1 cellular context compared by ENCODE assay signal in the genomic region with DNA sequence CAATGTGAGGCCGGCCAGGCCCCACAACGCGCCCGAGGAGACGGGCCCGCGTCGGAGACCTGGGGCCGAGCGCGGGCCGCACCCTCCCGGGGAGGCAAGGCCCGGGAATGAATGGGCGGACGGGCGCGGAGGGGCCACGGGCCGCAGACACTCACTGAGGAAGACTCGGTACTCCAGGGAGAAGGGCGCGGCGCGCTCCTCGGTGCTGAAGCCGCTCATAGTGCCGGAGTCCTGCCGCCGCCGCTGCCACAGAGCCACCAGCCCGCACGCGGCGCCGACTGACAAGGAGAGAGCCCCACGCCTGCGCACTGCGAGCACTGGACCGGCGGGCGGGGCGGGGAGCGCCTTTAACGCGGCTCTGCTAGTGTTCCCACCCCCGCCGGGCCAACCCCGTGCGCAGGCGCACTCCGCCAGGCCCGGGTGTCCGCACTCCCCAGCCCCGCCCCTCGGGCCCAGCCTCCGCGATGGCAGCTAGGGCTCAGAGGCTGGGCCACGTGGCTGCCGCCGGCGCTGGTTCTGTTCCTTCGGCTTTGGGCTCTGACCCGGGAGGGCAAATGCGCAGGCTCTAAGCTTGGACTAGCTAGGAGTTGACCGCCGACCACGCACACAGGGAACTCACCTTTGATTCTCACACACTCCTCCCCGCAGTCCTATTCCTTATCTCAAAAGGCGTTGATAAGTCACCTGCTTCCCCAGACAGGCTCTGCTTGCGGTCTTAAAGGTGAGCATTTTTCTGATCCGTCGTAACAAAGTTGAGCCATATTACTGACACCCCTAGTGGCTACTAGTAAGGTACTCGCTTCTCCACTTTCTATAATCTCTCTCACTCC.
TF ChIP-seq lines count a peak whose summit lies in the region.

A gene (minus strand): TSS at position 321 of the 830 bp plus-strand sequence. CDS start 102 bp downstream, at position 219.

TF ChIP-seq in K562, 482 proteins besides CTCF, POLR2A, EP300 and RAD21 (continued from another document and continues in another):
- TF ChIP-seq TOE1 (IDR thresholded peaks at IDR 0.05; ENCODE audit: borderline replicate concordance) (peak; percentile 78), TOE1 (CRISPR knock-in tag; IDR thresholded peaks at IDR 0.05; ENCODE audit: borderline replicate concordance, low read depth) (no peak), ILF3 (IDR thresholded peaks at IDR 0.05; ENCODE audit: borderline replicate concordance) (no peak), THRAP3 (IDR thresholded peaks at IDR 0.05; ENCODE audit: borderline replicate concordance) (no peak), BRCA1 (IDR thresholded peaks at IDR 0.05) (no peak), BRCA1 (CRISPR knock-in tag; IDR thresholded peaks at IDR 0.05) (no peak), MYBL2 (IDR thresholded peaks at IDR 0.05; ENCODE audit: low read depth) (no peak), MYBL2 (CRISPR knock-in tag; IDR thresholded peaks at IDR 0.05; ENCODE audit: borderline replicate concordance) (no peak), TCF7 (IDR thresholded peaks at IDR 0.05; ENCODE audit: borderline replicate concordance) (no peak; the same call in none of the 2 replicates), KHSRP (IDR thresholded peaks at IDR 0.05) (no peak), NFYB (IDR thresholded peaks at IDR 0.05; ENCODE audit: extremely low read depth, insufficient read length) (no peak), NR1H2 (CRISPR knock-in tag; IDR thresholded peaks at IDR 0.05) (no peak), ZNF77 (CRISPR knock-in tag; IDR thresholded peaks at IDR 0.05) (no peak), FOXM1 (IDR thresholded peaks at IDR 0.05; ENCODE audit: low read depth) (no peak), FOXM1 (CRISPR knock-in tag; IDR thresholded peaks at IDR 0.05; ENCODE audit: low read depth) (peak; percentile 70; the same call in 1 of the 2 replicates), ZNF140 (CRISPR knock-in tag; IDR thresholded peaks at IDR 0.05) (no peak), U2AF2 (optimal IDR thresholded peaks at IDR 0.05; ENCODE audit: low read depth, low read length) (no peak), ZNF436 (CRISPR knock-in tag; IDR thresholded peaks at IDR 0.05) (no peak), ZNF274 (IDR thresholded peaks at IDR 0.05; ENCODE audit: borderline replicate concordance, low read depth, low read length) (no peak), ELF4 (CRISPR knock-in tag; IDR thresholded peaks at IDR 0.05) (peak; percentile 92), JUNB (CRISPR knock-in tag; conservative IDR thresholded peaks at IDR 0.05) (no peak), RAD51 (IDR thresholded peaks at IDR 0.05; ENCODE audit: borderline replicate concordance, low read depth) (peak; percentile 83), TAF1 (IDR thresholded peaks at IDR 0.05; ENCODE audit: control insufficient read depth, extremely low read depth, insufficient read depth, low read length, severe bottlenecking) (peak; percentile 90), HEY1 (CRISPR knock-in tag; IDR thresholded peaks at IDR 0.05; ENCODE audit: borderline replicate concordance) (no peak; the same call in 1 of the 2 replicates), CREM (IDR thresholded peaks at IDR 0.05; ENCODE audit: low read depth) (0 out of 2 replicates have a peak, but pooled peaks have one; percentile 19), BHLHE40 (IDR thresholded peaks at IDR 0.05; ENCODE audit: low read length) (peak; percentile 63), FOSL1 (tag; conservative IDR thresholded peaks at IDR 0.05) (no peak), PURB (CRISPR knock-in tag; IDR thresholded peaks at IDR 0.05; ENCODE audit: low read depth) (no peak), ZNF174 (CRISPR knock-in tag; IDR thresholded peaks at IDR 0.05) (no peak; the same call in 1 of the 2 replicates), ZNF584 (CRISPR knock-in tag; IDR thresholded peaks at IDR 0.05; ENCODE audit: low read depth) (no peak), SREBF1 (IDR thresholded peaks at IDR 0.05; ENCODE audit: borderline replicate concordance, low read depth, low read length) (no peak), HCFC1 (IDR thresholded peaks at IDR 0.05; ENCODE audit: low read depth, low read length) (peak; percentile 7; the same call in 1 of the 2 replicates), MEF2D (tag; conservative IDR thresholded peaks at IDR 0.05; ENCODE audit: low read depth) (peak; percentile 44; the same call in 1 of the 2 replicates)
- TF ChIP-seq, protein P1, sequence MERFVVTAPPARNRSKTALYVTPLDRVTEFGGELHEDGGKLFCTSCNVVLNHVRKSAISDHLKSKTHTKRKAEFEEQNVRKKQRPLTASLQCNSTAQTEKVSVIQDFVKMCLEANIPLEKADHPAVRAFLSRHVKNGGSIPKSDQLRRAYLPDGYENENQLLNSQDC (CRISPR knock-in tag; IDR thresholded peaks at IDR 0.05): no peak
- TF ChIP-seq, protein P2, sequence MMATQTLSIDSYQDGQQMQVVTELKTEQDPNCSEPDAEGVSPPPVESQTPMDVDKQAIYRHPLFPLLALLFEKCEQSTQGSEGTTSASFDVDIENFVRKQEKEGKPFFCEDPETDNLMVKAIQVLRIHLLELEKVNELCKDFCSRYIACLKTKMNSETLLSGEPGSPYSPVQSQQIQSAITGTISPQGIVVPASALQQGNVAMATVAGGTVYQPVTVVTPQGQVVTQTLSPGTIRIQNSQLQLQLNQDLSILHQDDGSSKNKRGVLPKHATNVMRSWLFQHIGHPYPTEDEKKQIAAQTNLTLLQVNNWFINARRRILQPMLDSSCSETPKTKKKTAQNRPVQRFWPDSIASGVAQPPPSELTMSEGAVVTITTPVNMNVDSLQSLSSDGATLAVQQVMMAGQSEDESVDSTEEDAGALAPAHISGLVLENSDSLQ (IDR thresholded peaks at IDR 0.05): peak; percentile 61
- TF ChIP-seq, protein P3, sequence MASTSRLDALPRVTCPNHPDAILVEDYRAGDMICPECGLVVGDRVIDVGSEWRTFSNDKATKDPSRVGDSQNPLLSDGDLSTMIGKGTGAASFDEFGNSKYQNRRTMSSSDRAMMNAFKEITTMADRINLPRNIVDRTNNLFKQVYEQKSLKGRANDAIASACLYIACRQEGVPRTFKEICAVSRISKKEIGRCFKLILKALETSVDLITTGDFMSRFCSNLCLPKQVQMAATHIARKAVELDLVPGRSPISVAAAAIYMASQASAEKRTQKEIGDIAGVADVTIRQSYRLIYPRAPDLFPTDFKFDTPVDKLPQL (IDR thresholded peaks at IDR 0.05; ENCODE audit: extremely low read depth, insufficient read length): no peak
- TF ChIP-seq, protein P4, sequence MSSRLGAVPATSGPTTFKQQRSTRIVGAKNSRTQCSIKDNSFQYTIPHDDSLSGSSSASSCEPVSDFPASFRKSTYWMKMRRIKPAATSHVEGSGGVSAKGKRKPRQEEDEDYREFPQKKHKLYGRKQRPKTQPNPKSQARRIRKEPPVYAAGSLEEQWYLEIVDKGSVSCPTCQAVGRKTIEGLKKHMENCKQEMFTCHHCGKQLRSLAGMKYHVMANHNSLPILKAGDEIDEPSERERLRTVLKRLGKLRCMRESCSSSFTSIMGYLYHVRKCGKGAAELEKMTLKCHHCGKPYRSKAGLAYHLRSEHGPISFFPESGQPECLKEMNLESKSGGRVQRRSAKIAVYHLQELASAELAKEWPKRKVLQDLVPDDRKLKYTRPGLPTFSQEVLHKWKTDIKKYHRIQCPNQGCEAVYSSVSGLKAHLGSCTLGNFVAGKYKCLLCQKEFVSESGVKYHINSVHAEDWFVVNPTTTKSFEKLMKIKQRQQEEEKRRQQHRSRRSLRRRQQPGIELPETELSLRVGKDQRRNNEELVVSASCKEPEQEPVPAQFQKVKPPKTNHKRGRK (tag; IDR thresholded peaks at IDR 0.05): no peak
- TF ChIP-seq, protein P5, sequence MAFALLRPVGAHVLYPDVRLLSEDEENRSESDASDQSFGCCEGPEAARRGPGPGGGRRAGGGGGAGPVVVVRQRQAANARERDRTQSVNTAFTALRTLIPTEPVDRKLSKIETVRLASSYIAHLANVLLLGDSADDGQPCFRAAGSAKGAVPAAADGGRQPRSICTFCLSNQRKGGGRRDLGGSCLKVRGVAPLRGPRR (CRISPR knock-in tag; IDR thresholded peaks at IDR 0.05): no peak
- TF ChIP-seq, protein P6, sequence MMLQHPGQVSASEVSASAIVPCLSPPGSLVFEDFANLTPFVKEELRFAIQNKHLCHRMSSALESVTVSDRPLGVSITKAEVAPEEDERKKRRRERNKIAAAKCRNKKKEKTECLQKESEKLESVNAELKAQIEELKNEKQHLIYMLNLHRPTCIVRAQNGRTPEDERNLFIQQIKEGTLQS (IDR thresholded peaks at IDR 0.05): no peak
- TF ChIP-seq, protein P6 (CRISPR knock-in tag; conservative IDR thresholded peaks at IDR 0.05): 0 out of 2 replicates have a peak, but pooled peaks have one; percentile 20
- TF ChIP-seq, protein P7, sequence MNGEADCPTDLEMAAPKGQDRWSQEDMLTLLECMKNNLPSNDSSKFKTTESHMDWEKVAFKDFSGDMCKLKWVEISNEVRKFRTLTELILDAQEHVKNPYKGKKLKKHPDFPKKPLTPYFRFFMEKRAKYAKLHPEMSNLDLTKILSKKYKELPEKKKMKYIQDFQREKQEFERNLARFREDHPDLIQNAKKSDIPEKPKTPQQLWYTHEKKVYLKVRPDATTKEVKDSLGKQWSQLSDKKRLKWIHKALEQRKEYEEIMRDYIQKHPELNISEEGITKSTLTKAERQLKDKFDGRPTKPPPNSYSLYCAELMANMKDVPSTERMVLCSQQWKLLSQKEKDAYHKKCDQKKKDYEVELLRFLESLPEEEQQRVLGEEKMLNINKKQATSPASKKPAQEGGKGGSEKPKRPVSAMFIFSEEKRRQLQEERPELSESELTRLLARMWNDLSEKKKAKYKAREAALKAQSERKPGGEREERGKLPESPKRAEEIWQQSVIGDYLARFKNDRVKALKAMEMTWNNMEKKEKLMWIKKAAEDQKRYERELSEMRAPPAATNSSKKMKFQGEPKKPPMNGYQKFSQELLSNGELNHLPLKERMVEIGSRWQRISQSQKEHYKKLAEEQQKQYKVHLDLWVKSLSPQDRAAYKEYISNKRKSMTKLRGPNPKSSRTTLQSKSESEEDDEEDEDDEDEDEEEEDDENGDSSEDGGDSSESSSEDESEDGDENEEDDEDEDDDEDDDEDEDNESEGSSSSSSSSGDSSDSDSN (IDR thresholded peaks at IDR 0.05; ENCODE audit: borderline replicate concordance in 1 of 2, low read depth in 2 of 2, low read length in 2 of 2): peak; percentile 57 to 71; a peak in 2 of 4 replicates
- TF ChIP-seq, protein P8, sequence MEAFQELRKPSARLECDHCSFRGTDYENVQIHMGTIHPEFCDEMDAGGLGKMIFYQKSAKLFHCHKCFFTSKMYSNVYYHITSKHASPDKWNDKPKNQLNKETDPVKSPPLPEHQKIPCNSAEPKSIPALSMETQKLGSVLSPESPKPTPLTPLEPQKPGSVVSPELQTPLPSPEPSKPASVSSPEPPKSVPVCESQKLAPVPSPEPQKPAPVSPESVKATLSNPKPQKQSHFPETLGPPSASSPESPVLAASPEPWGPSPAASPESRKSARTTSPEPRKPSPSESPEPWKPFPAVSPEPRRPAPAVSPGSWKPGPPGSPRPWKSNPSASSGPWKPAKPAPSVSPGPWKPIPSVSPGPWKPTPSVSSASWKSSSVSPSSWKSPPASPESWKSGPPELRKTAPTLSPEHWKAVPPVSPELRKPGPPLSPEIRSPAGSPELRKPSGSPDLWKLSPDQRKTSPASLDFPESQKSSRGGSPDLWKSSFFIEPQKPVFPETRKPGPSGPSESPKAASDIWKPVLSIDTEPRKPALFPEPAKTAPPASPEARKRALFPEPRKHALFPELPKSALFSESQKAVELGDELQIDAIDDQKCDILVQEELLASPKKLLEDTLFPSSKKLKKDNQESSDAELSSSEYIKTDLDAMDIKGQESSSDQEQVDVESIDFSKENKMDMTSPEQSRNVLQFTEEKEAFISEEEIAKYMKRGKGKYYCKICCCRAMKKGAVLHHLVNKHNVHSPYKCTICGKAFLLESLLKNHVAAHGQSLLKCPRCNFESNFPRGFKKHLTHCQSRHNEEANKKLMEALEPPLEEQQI (IDR thresholded peaks at IDR 0.05): no peak
- TF ChIP-seq, protein P9, sequence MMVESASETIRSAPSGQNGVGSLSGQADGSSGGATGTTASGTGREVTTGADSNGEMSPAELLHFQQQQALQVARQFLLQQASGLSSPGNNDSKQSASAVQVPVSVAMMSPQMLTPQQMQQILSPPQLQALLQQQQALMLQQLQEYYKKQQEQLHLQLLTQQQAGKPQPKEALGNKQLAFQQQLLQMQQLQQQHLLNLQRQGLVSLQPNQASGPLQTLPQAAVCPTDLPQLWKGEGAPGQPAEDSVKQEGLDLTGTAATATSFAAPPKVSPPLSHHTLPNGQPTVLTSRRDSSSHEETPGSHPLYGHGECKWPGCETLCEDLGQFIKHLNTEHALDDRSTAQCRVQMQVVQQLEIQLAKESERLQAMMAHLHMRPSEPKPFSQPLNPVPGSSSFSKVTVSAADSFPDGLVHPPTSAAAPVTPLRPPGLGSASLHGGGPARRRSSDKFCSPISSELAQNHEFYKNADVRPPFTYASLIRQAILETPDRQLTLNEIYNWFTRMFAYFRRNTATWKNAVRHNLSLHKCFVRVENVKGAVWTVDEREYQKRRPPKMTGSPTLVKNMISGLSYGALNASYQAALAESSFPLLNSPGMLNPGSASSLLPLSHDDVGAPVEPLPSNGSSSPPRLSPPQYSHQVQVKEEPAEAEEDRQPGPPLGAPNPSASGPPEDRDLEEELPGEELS (CRISPR knock-in tag; IDR thresholded peaks at IDR 0.05; ENCODE audit: borderline replicate concordance): 0 out of 2 replicates have a peak, but pooled peaks have one; percentile 41
